In the genomic region with DNA sequence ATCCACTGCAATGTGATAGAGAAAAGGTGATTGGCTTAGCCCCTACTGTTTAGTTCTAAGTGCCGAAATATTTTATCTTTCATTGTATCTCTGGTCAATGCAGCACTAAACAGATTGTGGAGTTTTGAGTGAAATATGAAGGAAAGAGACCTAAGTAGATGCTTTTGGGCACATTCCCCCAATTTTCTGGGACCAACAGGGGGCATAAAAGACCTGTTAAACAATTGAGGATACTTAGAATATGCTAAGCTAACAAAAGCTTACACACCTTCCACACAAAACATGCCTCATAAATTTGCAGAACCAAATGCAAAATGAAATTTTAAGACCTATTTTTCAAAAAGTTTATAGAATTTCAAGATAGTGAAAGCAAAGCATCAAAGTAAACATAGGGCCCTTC, we compare ENCODE assay signal across 18 cellular contexts.
"Had no signal": no experiment of that assay in that cellular context is flagged by ENCODE, and none has a peak within 500 bp of the region (broad histone marks: within the 10 kb centered on the region; RNA-seq: fewer than 3 reads in every experiment).

No MANE protein-coding gene starts in this region.

- H3K27me3 ChIP-seq: right lobe of liver, tibial nerve, upper lobe of left lung had no signal

- DNase-seq: effector memory CD8-positive, alpha-beta T cell; hypothalamus; left ventricle myocardium superior; lower lobe of right lung; mesenchymal stem cell; mucosa of descending colon; naive B cell; right lobe of liver; small intestine; stimulated activated CD4-positive, alpha-beta T cell treated with anti-CD3 and anti-CD28 coated beads, Interleukin-15, amount 100 ng/mL, for 24 hours; stimulated activated CD4-positive, alpha-beta T cell treated with anti-CD3 and anti-CD28 coated beads, Interleukin-2, amount 100 ng/mL, for 48 hours; stimulated activated naive B cell treated with anti-CD40 and anti-IgM and Interleukin-4, amounts not matched to agents 10 μg/mL and 1 μg/mL and 100 μg/mL, for 72 hours; upper lobe of left lung had no signal

- H3K4me3 ChIP-seq: coronary artery, lower lobe of right lung, mucosa of descending colon, right lobe of liver, thoracic aorta, tibial nerve, upper lobe of left lung had no signal

- H3K9me3 ChIP-seq: lower lobe of right lung, mucosa of descending colon, right lobe of liver, thoracic aorta, tibial nerve, upper lobe of left lung had no signal

- H3K79me2 ChIP-seq: parathyroid adenoma had no signal

- H3K36me3 ChIP-seq: lower lobe of right lung, right lobe of liver, thoracic aorta, tibial nerve, upper lobe of left lung had no signal

- H2AFZ ChIP-seq: parathyroid adenoma had no signal

- H3K27ac ChIP-seq: coronary artery, lower lobe of right lung, parathyroid adenoma, right lobe of liver, thoracic aorta, tibial nerve, upper lobe of left lung had no signal

- H3K4me1 ChIP-seq: lower lobe of right lung, parathyroid adenoma, right lobe of liver, tibial nerve, upper lobe of left lung had no signal

- ATAC-seq: effector memory CD8-positive, alpha-beta T cell; left ventricle myocardium superior; lower lobe of right lung; mucosa of descending colon; natural killer cell treated with Interleukin-12 subunit alpha and Interleukin-12 subunit beta and Interleukin-15 and Interleukin-18, amount 100 ng/mL, for 72 hours; right lobe of liver; stimulated activated naive B cell treated with anti-CD40 and anti-IgM and Interleukin-4, amounts not matched to agents 10 μg/mL and 1 μg/mL and 100 μg/mL, for 72 hours had no signal
